17 cellular contexts compared by ENCODE assay signal in genomic region chr4:111618908-111619307, GRCh38.
DNase-seq lines count a peak whose midpoint lies in the region; ATAC-seq and TF ChIP-seq lines count a peak whose summit lies in the region.
"Had no signal": no experiment of that assay in that cellular context is flagged by ENCODE, and none has a peak within 500 bp of the region (broad histone marks: within the 10 kb centered on the region; RNA-seq: fewer than 3 reads in every experiment).

No MANE protein-coding gene starts in this region.

- no peak for TF ChIP-seq CTCF in HEK293 (tag by site-specific recombination; IDR thresholded peaks at IDR 0.05)
- no peak for TF ChIP-seq CTCF in fibroblast of the aortic adventitia (IDR thresholded peaks at IDR 0.05; ENCODE audit: insufficient read depth, low read length)
- TF ChIP-seq CTCF in osteoblast (IDR thresholded peaks at IDR 0.05; ENCODE audit: extremely low read depth, low read depth, low read length) = no peak

- H4K20me1 ChIP-seq in osteoblast (ENCODE audit: insufficient read depth, low read length) = no peaks in the 10 kb centered on the region
- H4K20me1 ChIP-seq: BLaER1 treated with 17β-estradiol and CSF1 and Interleukin-3, amounts not matched to agents 10 nM and 100 nM had no signal

- no peak overlapping the region for H3K27ac ChIP-seq in HEK293 (ENCODE audit: extremely low read depth, low read depth, low read length)
- no peak overlapping the region for H3K27ac ChIP-seq in osteoblast (ENCODE audit: low read depth, low read length)
- no peak overlapping the region for H3K27ac ChIP-seq in mesenchymal stem cell (ENCODE audit: low read length, poor library complexity, severe bottlenecking)
- H3K27ac ChIP-seq: BLaER1 treated with 17β-estradiol and CSF1 and Interleukin-3, amounts not matched to agents 10 nM and 100 nM; HL-60 had no signal

- H3K4ac ChIP-seq in mesenchymal stem cell (ENCODE audit: low read depth in 1 of 2, low read length in 2 of 2) = no peak overlapping the region

- no peak overlapping the region for H2BK12ac ChIP-seq in mesenchymal stem cell (ENCODE audit: low read length in 2 of 2)

- H3K79me1 ChIP-seq in mesenchymal stem cell (replicated peaks; ENCODE audit: low read length, poor library complexity, severe bottlenecking) = no peaks in the 10 kb centered on the region

- H3K4me2 ChIP-seq in osteoblast (ENCODE audit: insufficient read depth, low read length) = peak overlapping the region; percentile 58
- no peak overlapping the region for H3K4me2 ChIP-seq in mesenchymal stem cell (ENCODE audit: low read length, poor library complexity, severe bottlenecking)
- H3K4me2 ChIP-seq: BLaER1 treated with 17β-estradiol and CSF1 and Interleukin-3, amounts not matched to agents 10 nM and 100 nM had no signal

- no peaks in the 10 kb centered on the region for H3K27me3 ChIP-seq in osteoblast (ENCODE audit: insufficient read depth, low read length)
- H3K27me3 ChIP-seq in mesenchymal stem cell (ENCODE audit: control insufficient read depth in 1 of 2, insufficient read depth in 1 of 2, low read length in 2 of 2) = no peaks in the 10 kb centered on the region
- H3K27me3 ChIP-seq: BLaER1 treated with 17β-estradiol and CSF1 and Interleukin-3, amounts not matched to agents 10 nM and 100 nM had no signal

- H2AFZ ChIP-seq in osteoblast (ENCODE audit: low read length) = peak overlapping the region; percentile 69
- no peak overlapping the region for H2AFZ ChIP-seq in mesenchymal stem cell (ENCODE audit: low read depth, low read length)

- H4K8ac ChIP-seq in mesenchymal stem cell (ENCODE audit: low read length) = no peak overlapping the region

- WGBS in mesenchymal stem cell = 49% methylated on average over 4 of the region's 6 CpGs

- no peak overlapping the region for H3K9ac ChIP-seq in mesenchymal stem cell (ENCODE audit: low read length)
- H3K9ac ChIP-seq: BLaER1 treated with 17β-estradiol and CSF1 and Interleukin-3, amounts not matched to agents 10 nM and 100 nM had no signal

- H2AK5ac ChIP-seq in mesenchymal stem cell (ENCODE audit: low read length, severe bottlenecking) = no peak overlapping the region

- H4K91ac ChIP-seq in mesenchymal stem cell (ENCODE audit: low read length) = no peak overlapping the region

- no peaks in the 10 kb centered on the region for H3K9me3 ChIP-seq in HEK293 (ENCODE audit: control insufficient read depth, insufficient read depth, low read depth, low read length)
- no peaks in the 10 kb centered on the region for H3K9me3 ChIP-seq in osteoblast (ENCODE audit: low read depth, low read length)
- H3K9me3 ChIP-seq in mesenchymal stem cell (ENCODE audit: control insufficient read depth, low read length) = no peaks in the 10 kb centered on the region
- H3K9me3 ChIP-seq: HAP-1 had no signal

- no peak overlapping the region for H3K23ac ChIP-seq in mesenchymal stem cell (ENCODE audit: low read length in 2 of 2)

- ATAC-seq in HG03025 (IDR thresholded peaks at IDR 0.05; ENCODE audit: low FRiP score, unreplicated experiment) (no peak), HG02678 (IDR thresholded peaks at IDR 0.05; ENCODE audit: unreplicated experiment) (no peak)

- no peaks in the 10 kb centered on the region for H3K36me3 ChIP-seq in HEK293 (ENCODE audit: control insufficient read depth in 2 of 2, insufficient read depth in 1 of 2, low read length in 2 of 2)
- no peaks in the 10 kb centered on the region for H3K36me3 ChIP-seq in osteoblast (ENCODE audit: insufficient read depth, low read length)
- H3K36me3 ChIP-seq in mesenchymal stem cell (ENCODE audit: control insufficient read depth in 1 of 2, insufficient read depth in 2 of 2, low read depth in 1 of 2, low read length in 2 of 2) = no peaks in the 10 kb centered on the region
- H3K36me3 ChIP-seq: BLaER1 treated with 17β-estradiol and CSF1 and Interleukin-3, amounts not matched to agents 10 nM and 100 nM; HAP-1 had no signal

- no peak overlapping the region for H2BK5ac ChIP-seq in mesenchymal stem cell (ENCODE audit: low read depth, low read length, poor library complexity, severe bottlenecking)

- DNase-seq in amniotic epithelial cell (ENCODE audit: low read depth) (peak; percentile 91), fibroblast of the aortic adventitia (ENCODE audit: low read depth) (peak; percentile 31), osteoblast (ENCODE audit: insufficient read length, low spot score, missing footprints) (no peak), mesenteric fat pad (ENCODE audit: low spot score) (no peak), mesenchymal stem cell (no peak)
- DNase-seq: KBM-7; NCI-H1092; NCI-H2107; NCI-H345; NCI-H526 treated with DMSO at 0.1 percent for 48 hours; NK-92 treated with Interleukin-12 subunit alpha and Interleukin-12 subunit beta, amount 100 ng/mL, for 24 hours had no signal

- H3K4me3 ChIP-seq in HEK293 (ENCODE audit: low read depth, low read length) (no peak overlapping the region), fibroblast of the aortic adventitia (ENCODE audit: low read depth, low read length) (no peak overlapping the region), osteoblast (ENCODE audit: insufficient read depth, low read length) (no peak overlapping the region), mesenchymal stem cell (ENCODE audit: insufficient read depth in 1 of 2, low read depth in 1 of 2, low read length in 2 of 2) (no peak overlapping the region)
- H3K4me3 ChIP-seq: BLaER1 treated with 17β-estradiol and CSF1 and Interleukin-3, amounts not matched to agents 10 nM and 100 nM; HAP-1 had no signal

- H2BK120ac ChIP-seq in mesenchymal stem cell (ENCODE audit: low read depth, low read length) = no peak overlapping the region

- CTCF ChIA-PET in HEK293 (lab: Yijun Ruan, JAX) = interaction anchor here (0.6 kb wide), 1 partner anchor 235 kb away, joined by 4 read pairs; no protein-coding TSS in a partner anchor

- no peak overlapping the region for H3K14ac ChIP-seq in mesenchymal stem cell (ENCODE audit: low read length in 2 of 2)

- H3K18ac ChIP-seq in mesenchymal stem cell (ENCODE audit: low read depth in 1 of 2, low read length in 2 of 2) = no peak overlapping the region

- H3K4me1 ChIP-seq in HEK293 (ENCODE audit: control insufficient read depth, insufficient read depth, low read length) (no peaks in the 10 kb centered on the region), osteoblast (ENCODE audit: insufficient read depth, low read length) (peaks cover 6% of the 10 kb centered on the region), mesenchymal stem cell (ENCODE audit: control insufficient read depth, insufficient read depth, low read depth, low read length) (no peaks in the 10 kb centered on the region)
- H3K4me1 ChIP-seq: BLaER1 treated with 17β-estradiol and CSF1 and Interleukin-3, amounts not matched to agents 10 nM and 100 nM; HAP-1 had no signal

- POLR2A ChIA-PET in HEK293 (lab: Yijun Ruan, JAX) = no interaction called here

- H3K79me2 ChIP-seq in osteoblast (ENCODE audit: insufficient read depth, low read length) = no peaks in the 10 kb centered on the region

- no peak overlapping the region for H2BK15ac ChIP-seq in mesenchymal stem cell (ENCODE audit: low read depth, poor library complexity, severe bottlenecking)

TF ChIP-seq in HEK293, 187 proteins besides CTCF, POLR2A, EP300 and RAD21:
- TF ChIP-seq ZBTB6 (tag by site-specific recombination; IDR thresholded peaks at IDR 0.05) (no peak), ZFP37 (tag by site-specific recombination; IDR thresholded peaks at IDR 0.05) (no peak), ZNF488 (tag by site-specific recombination; IDR thresholded peaks at IDR 0.05) (no peak), ZBTB17 (tag by site-specific recombination; IDR thresholded peaks at IDR 0.05) (peak; percentile 55; the same call in 1 of the 2 replicates), ZNF660 (tag by site-specific recombination; IDR thresholded peaks at IDR 0.05) (peak; percentile 83)

Comparison
In these comparisons a context has a peak if more than half of its experiments do, and no peak if none do; other contexts are left out.
1. DNase-seq: peak in amniotic epithelial cell (single experiment) and fibroblast of the aortic adventitia (single experiment); none in osteoblast (single experiment), mesenteric fat pad (single experiment) and mesenchymal stem cell (single experiment).